ENCODE assay signal across 8 cellular contexts in the genomic region with DNA sequence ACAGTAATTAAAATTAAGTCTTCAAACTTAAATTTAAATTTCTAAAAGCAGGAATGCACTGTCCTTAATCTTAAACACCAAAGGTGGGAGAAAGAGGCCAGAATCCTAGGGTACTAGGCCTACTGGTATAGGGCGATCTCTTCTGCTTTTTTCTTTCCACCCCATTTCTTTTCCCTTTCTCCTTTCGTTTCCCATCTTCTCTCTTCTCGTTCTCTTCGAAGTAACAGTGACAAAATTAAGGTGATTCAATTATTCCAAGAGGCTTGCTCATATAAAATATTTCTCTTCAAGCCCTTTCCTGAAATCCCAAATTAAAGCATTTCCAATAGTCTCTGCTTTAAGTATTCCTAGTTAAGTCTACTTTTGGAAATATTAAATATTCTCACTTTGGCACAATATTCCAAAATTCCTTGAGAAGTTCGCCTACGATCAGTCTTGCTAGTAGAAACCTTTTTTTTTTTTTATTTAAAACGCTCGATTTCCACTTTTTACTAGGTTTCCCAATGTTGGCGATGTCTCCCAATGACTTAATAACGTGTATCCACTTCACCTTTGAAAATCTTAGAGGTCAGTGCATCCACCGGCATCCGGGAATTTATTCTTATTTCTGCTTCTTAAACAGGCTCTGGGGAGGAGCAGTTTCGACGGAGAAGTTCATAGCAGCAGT. TPM values are rescaled to one million over a fixed set of nuclear protein-coding genes. Genes with fewer than 3 reads are reported as not detected.
DNase-seq lines count a peak whose midpoint lies in the region; ATAC-seq, FAIRE-seq and TF ChIP-seq lines count a peak whose summit lies in the region.

No MANE protein-coding gene starts in this region.

- ATAC-seq in HG02588 (IDR thresholded peaks at IDR 0.05; ENCODE audit: unreplicated experiment) = no peak

- FAIRE-seq in GM19239 (lab: Jason Lieb, UNC) = peak; percentile 69

- H3K4me3 ChIP-seq in SJSA1 (peak overlapping the region; percentile 93), fibroblast of mammary gland (ENCODE audit: control insufficient read depth, low read depth, low read length) (peak overlapping the region; percentile 51), retinal pigment epithelial cell (ENCODE audit: low read length) (peak overlapping the region; percentile 51)

- peaks cover 8% of the 10 kb centered on the region; the same call in 1 of the 2 replicates for H3K36me3 ChIP-seq in SJSA1

- DNase-seq in GM19239 (ENCODE audit: insufficient read length, low spot score) (no peak), SJSA1 (ENCODE audit: low read depth in 1 of 2, low spot score in 2 of 2) (no peak), fibroblast of mammary gland (ENCODE audit: low read depth) (no peak), retinal pigment epithelial cell (ENCODE audit: low read depth) (peak; percentile 33), Ammon's horn (ENCODE audit: low spot score) (no peak), NOMO-1 treated with dmso at 0.1 percent for 144 hours (lab: John Stamatoyannopoulos, UW; ENCODE audit: unreplicated experiment) (no peak), NCI-H2171 treated with DMSO at 0.1 percent for 48 hours (lab: John Stamatoyannopoulos, UW) (no peak)

- peaks cover 13% of the 10 kb centered on the region for H3K4me1 ChIP-seq in SJSA1 (replicated peaks)

- no peaks in the 10 kb centered on the region for H3K9me3 ChIP-seq in SJSA1 (replicated peaks)

- TF ChIP-seq CTCF in fibroblast of mammary gland (conservative IDR thresholded peaks at IDR 0.05; ENCODE audit: control insufficient read depth, insufficient read depth, low read depth, low read length) = no peak
- TF ChIP-seq CTCF in retinal pigment epithelial cell (conservative IDR thresholded peaks at IDR 0.05; ENCODE audit: low read depth, low read length) = no peak

- H3K27me3 ChIP-seq in SJSA1 (replicated peaks) = no peaks in the 10 kb centered on the region

- peak overlapping the region; percentile 84 for H3K27ac ChIP-seq in SJSA1

RNA-seq across cellular contexts. Expression of a gene that starts 0.8 kb away (rescaled TPM):
- 7.0 and 15.5 TPM in 2 replicates for total RNA-seq in SJSA1 (2014; rRNA removed; shearing (Covaris generic))
